ENCODE assay signal across 8 cellular contexts in the genomic region with DNA sequence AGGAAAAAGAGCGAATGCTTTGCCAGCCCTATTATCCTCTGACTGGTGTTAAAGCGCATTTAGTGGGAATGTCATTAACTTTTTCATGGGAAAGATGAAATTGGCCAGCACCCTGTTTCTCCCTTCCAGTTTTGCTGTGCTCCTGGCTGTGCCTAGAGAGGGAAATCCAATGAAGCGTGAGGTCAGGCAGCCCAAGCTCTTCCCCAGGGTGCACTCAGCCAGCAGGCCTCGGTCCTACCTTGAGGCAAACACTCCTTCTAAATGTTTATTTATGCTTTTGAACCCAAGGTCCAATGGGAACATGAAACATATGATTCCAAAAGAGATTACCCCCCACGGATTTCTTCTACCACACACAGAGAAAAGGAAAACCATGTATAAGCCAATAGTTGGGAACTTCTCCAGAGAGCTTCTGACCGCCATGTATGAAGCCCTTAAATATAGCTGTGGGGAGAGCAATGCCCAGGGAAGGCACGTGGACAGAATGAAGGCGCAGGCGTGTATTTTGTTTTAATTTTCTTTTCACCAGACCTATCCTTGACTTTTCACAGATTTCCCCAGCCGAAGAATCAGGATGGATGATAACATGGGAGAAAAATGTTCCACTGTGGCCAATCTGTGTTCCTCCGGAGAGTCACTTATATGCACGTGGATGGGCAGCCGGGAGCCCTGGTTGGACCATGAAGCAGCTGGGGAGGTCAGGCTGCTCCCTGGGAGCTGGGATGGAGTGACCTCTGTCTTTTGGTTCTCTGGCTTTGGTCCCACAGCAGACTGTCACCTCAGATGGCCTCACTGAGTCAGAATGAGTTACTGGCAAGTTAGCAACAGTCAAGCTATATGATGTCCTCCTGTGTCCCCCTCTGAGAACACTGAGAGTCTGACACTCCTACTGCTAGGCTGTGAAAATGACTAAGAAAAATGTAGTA. TPM values are rescaled to one million over a fixed set of nuclear protein-coding genes. Genes with fewer than 3 reads are reported as not detected.
DNase-seq lines count a peak whose midpoint lies in the region; ATAC-seq and TF ChIP-seq lines count a peak whose summit lies in the region.

No MANE protein-coding gene starts in this region.

- H3K4me2 ChIP-seq in smooth muscle cell (peak overlapping the region; percentile 18), OCI-LY7 (ENCODE audit: low read length) (no peak overlapping the region)

- ATAC-seq in HG02885 (IDR thresholded peaks at IDR 0.05; ENCODE audit: poor library complexity, unreplicated experiment) (no peak), GM18867 (IDR thresholded peaks at IDR 0.05; ENCODE audit: unreplicated experiment) (no peak)

- H2AFZ ChIP-seq in smooth muscle cell (ENCODE audit: low read depth) (no peak overlapping the region), OCI-LY7 (ENCODE audit: low read length) (no peak overlapping the region)

- H3K36me3 ChIP-seq in right atrium auricular region, result no peaks in the 10 kb centered on the region
- no peaks in the 10 kb centered on the region for H3K36me3 ChIP-seq in smooth muscle cell (ENCODE audit: low read depth)
- H3K36me3 ChIP-seq in OCI-LY7 (ENCODE audit: insufficient read depth, low read length), result no peaks in the 10 kb centered on the region

- no TSS peak for BruUV-seq in OCI-LY7 (replicated peaks; lab: Mats Ljungman, UMichigan)

- TF ChIP-seq CTCF in right atrium auricular region (IDR thresholded peaks at IDR 0.05) (no peak), smooth muscle cell (IDR thresholded peaks at IDR 0.05; ENCODE audit: borderline replicate concordance, insufficient read depth, poor library complexity, severe bottlenecking) (no peak), OCI-LY7 (conservative IDR thresholded peaks at IDR 0.05; ENCODE audit: low read length) (no peak)

- H3K4me3 ChIP-seq in right atrium auricular region, result no peak overlapping the region
- no peak overlapping the region for H3K4me3 ChIP-seq in smooth muscle cell
- no peak overlapping the region for H3K4me3 ChIP-seq in OCI-LY7 (ENCODE audit: low read depth, low read length, poor library complexity, severe bottlenecking)

- no peaks in the 10 kb centered on the region for H3K9me2 ChIP-seq in OCI-LY7 (ENCODE audit: insufficient read depth, low read length)

- POLR2A ChIA-PET in OCI-LY7 (lab: Charles Lee), result no interaction called here

- H4K20me1 ChIP-seq in smooth muscle cell (ENCODE audit: low read depth) (no peaks in the 10 kb centered on the region), OCI-LY7 (ENCODE audit: insufficient read depth, low read length) (no peaks in the 10 kb centered on the region)

- DNase-seq in M059J (ENCODE audit: low read depth), result peak; percentile 73
- peak; percentile 26 for DNase-seq in astrocyte of the hippocampus (ENCODE audit: low read depth, low spot score)
- peak; percentile 70 for DNase-seq in right atrium auricular region (ENCODE audit: low spot score)
- no peak for DNase-seq in smooth muscle cell (lab: John Stamatoyannopoulos, UW; ENCODE audit: unreplicated experiment)
- no peak for DNase-seq in OCI-LY7 (ENCODE audit: low spot score)
- no peak for DNase-seq in cortex of kidney (lab: John Stamatoyannopoulos, UW)

- H3K79me2 ChIP-seq in smooth muscle cell (ENCODE audit: low read depth) (no peaks in the 10 kb centered on the region), OCI-LY7 (ENCODE audit: insufficient read depth, low read depth, low read length) (no peaks in the 10 kb centered on the region)

- H3K9me3 ChIP-seq in right atrium auricular region, result no peaks in the 10 kb centered on the region
- no peaks in the 10 kb centered on the region for H3K9me3 ChIP-seq in smooth muscle cell (replicated peaks; ENCODE audit: low read depth)
- H3K9me3 ChIP-seq in OCI-LY7 (ENCODE audit: low read length), result no peaks in the 10 kb centered on the region

- H3K9ac ChIP-seq in smooth muscle cell (ENCODE audit: low read depth), result no peak overlapping the region

- H3K4me1 ChIP-seq in right atrium auricular region, result peaks cover 0 to 50% of the 10 kb centered on the region in 2 donors
- no peaks in the 10 kb centered on the region for H3K4me1 ChIP-seq in smooth muscle cell (ENCODE audit: low read depth)
- peaks cover 11% of the 10 kb centered on the region for H3K4me1 ChIP-seq in OCI-LY7 (ENCODE audit: insufficient read depth, low read length, poor library complexity, severe bottlenecking)

- H3K27ac ChIP-seq in right atrium auricular region, result peak overlapping the region; percentile 63 to 69
- H3K27ac ChIP-seq in smooth muscle cell (ENCODE audit: low read depth), result peak overlapping the region; percentile 37
- no peak overlapping the region for H3K27ac ChIP-seq in OCI-LY7 (ENCODE audit: low read depth, low read length, poor library complexity, severe bottlenecking)

- intact Hi-C loops in OCI-LY7 (cut with micrococcal nuclease; ENCODE audit: unreplicated experiment), result no loop called here

- no peaks in the 10 kb centered on the region for H3F3A ChIP-seq in smooth muscle cell (ENCODE audit: low read depth)

- H3K27me3 ChIP-seq in right atrium auricular region (no peaks in the 10 kb centered on the region), smooth muscle cell (ENCODE audit: low read depth) (no peaks in the 10 kb centered on the region)

- CTCF ChIA-PET in OCI-LY7 (lab: Charles Lee; ENCODE audit: unreplicated experiment), result interaction anchor here (0.6 kb wide), 1 partner anchor 853 kb away, joined by 3 read pairs; no protein-coding TSS in a partner anchor

- 65% methylated on average over 13 of the region's 13 CpGs for WGBS in smooth muscle cell (ENCODE audit: low lambda C conversion rate)

RNA-seq across cellular contexts. Expression of a gene that starts 37.3 kb away (rescaled TPM):
- 0.79 and 1.3 TPM in 2 replicates for total RNA-seq in M059J (2014; rRNA removed; shearing (Covaris generic))
- total RNA-seq in right atrium auricular region (1 to 10 TPM; 4.1 to 5.0 TPM), smooth muscle cell (2.1 and 3.1 TPM in 2 replicates), OCI-LY7 (2022) (10.7 and 10.9 TPM in 2 replicates)
- polyA plus RNA-seq in smooth muscle cell, result 0.40 and 1.1 TPM in 2 replicates
- 4.8 and 6.5 TPM in 2 replicates for total RNA-seq in OCI-LY7 (2014; rRNA removed; shearing (Covaris generic))

RNA-seq across cellular contexts. Expression of a gene that starts 56.3 kb away (rescaled TPM):
- total RNA-seq in M059J (2014; rRNA removed; shearing (Covaris generic)), result 33.2 and 38.1 TPM in 2 replicates
- total RNA-seq in right atrium auricular region (10 to 100 TPM; 26.5 to 29.8 TPM), smooth muscle cell (33.5 and 45.8 TPM in 2 replicates), OCI-LY7 (2022) (36.6 TPM in 2 replicates)
- polyA plus RNA-seq in smooth muscle cell, result 27.7 and 33.7 TPM in 2 replicates
- total RNA-seq in OCI-LY7 (2014; rRNA removed; shearing (Covaris generic)), result 43.2 and 43.5 TPM in 2 replicates

RNA-seq across cellular contexts. Expression of a gene that starts 56.4 kb away (rescaled TPM):
- total RNA-seq in M059J (2014; rRNA removed; shearing (Covaris generic)), result 131 and 142 TPM in 2 replicates
- 10 to 100 TPM; 38.0 to 66.0 TPM for total RNA-seq in right atrium auricular region
- 141 and 147 TPM in 2 replicates for total RNA-seq in smooth muscle cell
- polyA plus RNA-seq in smooth muscle cell, result 72.3 and 81.2 TPM in 2 replicates
- total RNA-seq in OCI-LY7 (2014; rRNA removed; shearing (Covaris generic)), result 19.7 and 24.9 TPM in 2 replicates
- total RNA-seq in OCI-LY7 (2022), result 21.1 and 26.4 TPM in 2 replicates

Comparison
In these comparisons a context has a peak if more than half of its experiments do, and no peak if none do; other contexts are left out.
1. DNase-seq: peak in M059J (single experiment), astrocyte of the hippocampus (single experiment) and right atrium auricular region (single experiment); none in smooth muscle cell (single experiment), OCI-LY7 (single experiment) and cortex of kidney (single experiment).